Comparison of ENCODE assay signal across 14 cellular contexts in the genomic region with DNA sequence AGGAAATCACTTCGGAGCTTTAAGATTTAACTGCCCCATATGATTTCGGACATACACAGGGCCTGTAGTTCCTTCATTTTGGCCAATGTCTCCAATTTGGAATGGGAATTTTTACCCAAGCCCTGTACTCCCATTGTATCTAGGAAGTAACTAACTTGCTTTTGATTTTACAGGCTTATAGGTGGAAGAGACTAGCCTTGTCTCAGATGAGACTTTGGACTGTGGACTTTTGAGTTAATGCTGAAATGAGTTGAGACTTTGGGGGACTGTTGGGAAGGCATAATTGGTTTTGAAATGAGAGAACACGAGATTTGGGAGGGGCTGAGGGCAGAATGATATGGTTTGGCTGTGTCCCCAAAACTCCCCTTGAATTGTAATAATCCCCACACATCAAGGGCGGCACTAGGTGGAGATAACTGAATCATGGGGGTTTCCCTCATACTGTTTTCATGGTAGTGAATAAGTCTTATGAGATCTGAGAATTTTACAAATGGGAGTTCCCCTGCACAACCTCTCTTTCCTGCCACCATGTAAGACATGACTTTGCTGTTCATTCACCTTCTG.
"Had no signal": no experiment of that assay in that cellular context is flagged by ENCODE, and none has a peak within 500 bp of the region (broad histone marks: within the 10 kb centered on the region; RNA-seq: fewer than 3 reads in every experiment).

No MANE protein-coding gene starts in this region.

- H3K4me1 ChIP-seq: left lung, thyroid gland had no signal

- H3K4me3 ChIP-seq: left lung, mucosa of descending colon, thyroid gland had no signal

- H3K27me3 ChIP-seq: foreskin keratinocyte, left lung, thyroid gland had no signal

- H3K4me3 Mint-ChIP-seq: naive thymus-derived CD8-positive, alpha-beta T cell had no signal

- DNase-seq: activated CD4-positive, alpha-beta T cell treated with anti-CD3 and anti-CD28 coated beads for 48 hours; activated CD8-positive, alpha-beta memory T cell treated with anti-CD3 and anti-CD28 coated beads for 24 hours; activated effector memory CD4-positive, alpha-beta T cell treated with anti-CD3 and anti-CD28 coated beads, Interleukin-2, amount 50 U/mL, for 16 hours; aorta; cortex of kidney; effector CD8-positive, alpha-beta T cell; foreskin keratinocyte; glutamatergic neuron; hypothalamus; kidney; left lung; mucosa of descending colon; naive thymus-derived CD8-positive, alpha-beta T cell; thyroid gland had no signal

- ATAC-seq: foreskin keratinocyte; left lung; mucosa of descending colon; naive thymus-derived CD8-positive, alpha-beta T cell had no signal

- H3K27ac Mint-ChIP-seq: naive thymus-derived CD8-positive, alpha-beta T cell had no signal

- H3K27ac ChIP-seq: foreskin keratinocyte, left lung, thyroid gland had no signal
